1 cellular context compared by ENCODE assay signal in genomic region chr5:68316469-68316868, GRCh38.
TF ChIP-seq lines count a peak whose summit lies in the region.

No MANE protein-coding gene starts in this region.

TF ChIP-seq in K562, 482 proteins besides CTCF, POLR2A, EP300 and RAD21 (continued from another document and continues in another):
- TF ChIP-seq THAP12 (CRISPR knock-in tag; IDR thresholded peaks at IDR 0.05) (no peak), L3MBTL2 (IDR thresholded peaks at IDR 0.05) (peak; percentile 83), HDAC2 (IDR thresholded peaks at IDR 0.05) (0 out of 2 replicates have a peak, but pooled peaks have one; percentile 22), ZNF407 (IDR thresholded peaks at IDR 0.05; ENCODE audit: low read depth) (0 out of 2 replicates have a peak, but pooled peaks have one; percentile 34), CBFA2T2 (conservative IDR thresholded peaks at IDR 0.05) (peak; percentile 77), NUFIP1 (IDR thresholded peaks at IDR 0.05; ENCODE audit: partially characterized antibody) (no peak), ZNF197 (CRISPR knock-in tag; IDR thresholded peaks at IDR 0.05; ENCODE audit: low read depth) (no peak), CTBP1 (IDR thresholded peaks at IDR 0.05; ENCODE audit: borderline replicate concordance) (peak; percentile 50; the same call in 1 of the 2 replicates), NFIX (CRISPR knock-in tag; IDR thresholded peaks at IDR 0.05; ENCODE audit: low read depth) (no peak), ZNF324 (CRISPR knock-in tag; IDR thresholded peaks at IDR 0.05) (no peak), RHOXF2B (CRISPR knock-in tag; conservative IDR thresholded peaks at IDR 0.05) (no peak), MGA (IDR thresholded peaks at IDR 0.05) (peak; percentile 32; the same call in 1 of the 2 replicates), SMARCE1 (IDR thresholded peaks at IDR 0.05) (0 out of 2 replicates have a peak, but pooled peaks have one; percentile 57), RCOR1 (IDR thresholded peaks at IDR 0.05; ENCODE audit: borderline replicate concordance in 1 of 2, low read depth in 2 of 2, low read length in 2 of 2) (peak in 1 of 2 experiments; percentile 53; a peak in 1 of 4 replicates), PKNOX1 (IDR thresholded peaks at IDR 0.05) (peak; percentile 59), TEAD4 (IDR thresholded peaks at IDR 0.05; ENCODE audit: low read length) (peak; percentile 72), TEAD4 (CRISPR knock-in tag; IDR thresholded peaks at IDR 0.05; ENCODE audit: borderline replicate concordance) (no peak), ATF3 (IDR thresholded peaks at IDR 0.05) (no peak), ATF3 (CRISPR knock-in tag; conservative IDR thresholded peaks at IDR 0.05) (no peak), ZNF512 (tag; IDR thresholded peaks at IDR 0.05) (no peak), CTCFL (IDR thresholded peaks at IDR 0.05; ENCODE audit: borderline replicate concordance, insufficient read depth, low read depth, low read length, poor library complexity, severe bottlenecking) (no peak), TBL1XR1 (IDR thresholded peaks at IDR 0.05; ENCODE audit: low read length in 2 of 2) (peak in 1 of 2 experiments; percentile 58; a peak in 1 of 4 replicates), DACH1 (IDR thresholded peaks at IDR 0.05; ENCODE audit: partially characterized antibody) (peak; percentile 22)
